ENCODE assay signal across 8 cellular contexts in genomic region chr2:173355866-173356508, GRCh38. TPM values are rescaled to one million over a fixed set of nuclear protein-coding genes. Genes with fewer than 3 reads are reported as not detected.
DNase-seq lines count a peak whose midpoint lies in the region; TF ChIP-seq lines count a peak whose summit lies in the region.

No MANE protein-coding gene starts in this region.

- H3K27ac Mint-ChIP-seq in IgD-negative memory B cell = peak overlapping the region; percentile 2 to 90 (median 81)
- peak overlapping the region; percentile 79 for H3K27ac Mint-ChIP-seq in dendritic cell treated with granulocyte-macrophage colony-stimulating factor and Interleukin-4, amounts not matched to agents 40 ng/mL and 50 ng/mL, for 4 days
- H3K27ac Mint-ChIP-seq in osteocyte (ENCODE audit: unreplicated experiment) = peak overlapping the region; percentile 71

- H3K4me1 Mint-ChIP-seq in IgD-negative memory B cell = peaks cover 11 to 30% (median 18%) of the 10 kb centered on the region in 3 donors
- peaks cover 13% of the 10 kb centered on the region for H3K4me1 Mint-ChIP-seq in dendritic cell treated with granulocyte-macrophage colony-stimulating factor and Interleukin-4, amounts not matched to agents 40 ng/mL and 50 ng/mL, for 4 days (ENCODE audit: low read depth)
- H3K4me1 Mint-ChIP-seq in osteocyte (ENCODE audit: unreplicated experiment) = peaks cover 14% of the 10 kb centered on the region

- peak overlapping the region; percentile 89 for H3K4me3 ChIP-seq in GM06990 (replicated peaks; ENCODE audit: low read depth, low read length)

- H3K36me3 Mint-ChIP-seq in IgD-negative memory B cell (peaks cover 2% of the 10 kb centered on the region), osteocyte (ENCODE audit: unreplicated experiment) (no peaks in the 10 kb centered on the region)
- no peaks in the 10 kb centered on the region for H3K36me3 Mint-ChIP-seq in dendritic cell treated with granulocyte-macrophage colony-stimulating factor and Interleukin-4, amounts not matched to agents 40 ng/mL and 50 ng/mL, for 4 days (ENCODE audit: low read depth)

- H3K9me3 Mint-ChIP-seq in IgD-negative memory B cell = peaks cover 0 to 2% (median 0%) of the 10 kb centered on the region in 3 donors
- no peaks in the 10 kb centered on the region for H3K9me3 Mint-ChIP-seq in dendritic cell treated with granulocyte-macrophage colony-stimulating factor and Interleukin-4, amounts not matched to agents 40 ng/mL and 50 ng/mL, for 4 days
- no peaks in the 10 kb centered on the region for H3K9me3 Mint-ChIP-seq in osteocyte (ENCODE audit: unreplicated experiment)

- peaks cover 33% of the 10 kb centered on the region for H3K27me3 Mint-ChIP-seq in IgD-negative memory B cell
- peaks cover 19% of the 10 kb centered on the region for H3K27me3 Mint-ChIP-seq in dendritic cell treated with granulocyte-macrophage colony-stimulating factor and Interleukin-4, amounts not matched to agents 40 ng/mL and 50 ng/mL, for 4 days
- peaks cover 2% of the 10 kb centered on the region for H3K27me3 Mint-ChIP-seq in osteocyte (ENCODE audit: unreplicated experiment)

- TF ChIP-seq CTCF in GM06990 (IDR thresholded peaks at IDR 0.05; ENCODE audit: insufficient read depth, low read length, poor library complexity, severe bottlenecking) (no peak), osteocyte (IDR thresholded peaks at IDR 0.05) (no peak)

- H3K4me3 Mint-ChIP-seq in IgD-negative memory B cell = peak overlapping the region; percentile 75 to 95 (median 90)
- peak overlapping the region; percentile 86 for H3K4me3 Mint-ChIP-seq in dendritic cell treated with granulocyte-macrophage colony-stimulating factor and Interleukin-4, amounts not matched to agents 40 ng/mL and 50 ng/mL, for 4 days
- H3K4me3 Mint-ChIP-seq in osteocyte (ENCODE audit: unreplicated experiment) = peak overlapping the region; percentile 86

- DNase-seq in GM06990 (ENCODE audit: extremely low read depth, insufficient read length) (no peak), osteocyte (ENCODE audit: extremely low spot score, unreplicated experiment) (no peak), NOMO-1 (lab: John Stamatoyannopoulos, UW; ENCODE audit: unreplicated experiment in 2 of 2) (no peak), A172 (ENCODE audit: low spot score) (no peak), NCI-H1930 (lab: John Stamatoyannopoulos, UW) (no peak), AG08395 (ENCODE audit: low spot score) (no peak)

- no peaks in the 10 kb centered on the region for H3K36me3 ChIP-seq in GM06990 (ENCODE audit: control insufficient read depth, insufficient read depth, low read length)

- intact Hi-C loops in dendritic cell treated with granulocyte-macrophage colony-stimulating factor and Interleukin-4, amounts not matched to agents 40 ng/mL and 50 ng/mL, for 4 days (cut with micrococcal nuclease) = no loop called here

- H3K27me3 ChIP-seq in GM06990 (replicated peaks; ENCODE audit: control insufficient read depth, insufficient read depth, low read length) = no peaks in the 10 kb centered on the region

RNA-seq across cellular contexts. Expression of gene CDCA7, which starts 1.3 kb away (rescaled TPM):
- polyA plus RNA-seq in IgD-negative memory B cell = 4.3 TPM
- 5.1 and 7.1 TPM in 2 replicates for total RNA-seq in osteocyte
- 7.5 and 11.4 TPM in 2 replicates for total RNA-seq in A172 (2014; rRNA removed; shearing (Covaris generic))
